In genomic region chr7:152759655-152760383, GRCh38 we compare ENCODE assay signal across 8 cellular contexts. TPM values are rescaled to one million over a fixed set of nuclear protein-coding genes. Genes with fewer than 3 reads are reported as not detected.
DNase-seq lines count a peak whose midpoint lies in the region; ATAC-seq, FAIRE-seq and TF ChIP-seq lines count a peak whose summit lies in the region.

TSS of gene ACTR3B (plus strand) at chr7:152759752. CDS start at chr7:152759883, 131 bp downstream.

- H3K36me3 ChIP-seq in DND-41 (ENCODE audit: insufficient read depth, low read length) (no peaks in the 10 kb centered on the region; the same call in 1 of the 2 replicates), HUES64 (ENCODE audit: insufficient read depth, low read length) (no peaks in the 10 kb centered on the region), neutrophil (no peaks in the 10 kb centered on the region), subcutaneous abdominal adipose tissue (ENCODE audit: control insufficient read depth in 5 of 5, insufficient read depth in 5 of 5, low read length in 5 of 5) (no peaks in the 10 kb centered on the region)

- peaks cover 15% of the 10 kb centered on the region for H3K79me2 ChIP-seq in DND-41 (ENCODE audit: insufficient read depth, low read length)

- H2AFZ ChIP-seq in DND-41 (ENCODE audit: low read depth, low read length), result peak within 1 kb of the TSS; percentile 100

- H3K9ac ChIP-seq in DND-41 (ENCODE audit: low read depth, low read length) (peak within 1 kb of the TSS; percentile 89), HUES64 (ENCODE audit: low read depth, low read length) (peak within 1 kb of the TSS; percentile 97), subcutaneous abdominal adipose tissue (ENCODE audit: low read length in 5 of 5) (peak within 1 kb of the TSS; percentile 73 to 87 (median 83))

- FAIRE-seq in frontal cortex (lab: Jason Lieb, UNC), result no peak

- no peaks in the 10 kb centered on the region for H4K20me1 ChIP-seq in DND-41 (ENCODE audit: insufficient read depth, low read length)

- TF ChIP-seq POLR2A in Raji (IDR thresholded peaks at IDR 0.05; ENCODE audit: insufficient read depth, low read depth, low read length), result peak; percentile 92

- peak; percentile 91 for ATAC-seq in DND-41 (ENCODE audit: insufficient read depth, low read depth)
- ATAC-seq in GM21423 (IDR thresholded peaks at IDR 0.05; ENCODE audit: unreplicated experiment), result peak; percentile 83

- DNase-seq in DND-41 (peak; percentile 86), frontal cortex (ENCODE audit: low spot score in 2 of 2) (peak; percentile 91 to 92)
- DNase-seq in activated naive CD4-positive, alpha-beta T cell treated with Interleukin-2 at 50 U/mL for 16 hours, result peak; percentile 88

- H3K27ac ChIP-seq in DND-41 (ENCODE audit: low read length), result peak within 1 kb of the TSS; percentile 83
- H3K27ac ChIP-seq in HUES64 (ENCODE audit: low read depth, low read length), result peak within 1 kb of the TSS; percentile 72
- peak within 1 kb of the TSS; percentile 85 for H3K27ac ChIP-seq in neutrophil
- peak within 1 kb of the TSS; percentile 77 for H3K27ac ChIP-seq in subcutaneous abdominal adipose tissue (ENCODE audit: low read depth, low read length)

- H3K9me3 ChIP-seq in DND-41 (ENCODE audit: insufficient read depth, low read length, severe bottlenecking) (no peaks in the 10 kb centered on the region), HUES64 (ENCODE audit: insufficient read depth, low read depth, low read length) (no peaks in the 10 kb centered on the region), neutrophil (no peaks in the 10 kb centered on the region), subcutaneous abdominal adipose tissue (ENCODE audit: control insufficient read depth in 5 of 5, low read length in 5 of 5) (peaks cover 0 to 4% (median 3%) of the 10 kb centered on the region in 5 donors)

- peak within 1 kb of the TSS; percentile 70 to 76 for H3K4me3 ChIP-seq in DND-41 (ENCODE audit: low read depth in 1 of 2, low read length in 2 of 2)
- peak within 1 kb of the TSS; percentile 87 for H3K4me3 ChIP-seq in HUES64 (ENCODE audit: low read length)
- H3K4me3 ChIP-seq in neutrophil (ENCODE audit: low read depth in 1 of 2, low read length in 1 of 2), result peak within 1 kb of the TSS; percentile 75 to 94
- peak within 1 kb of the TSS; percentile 80 to 92 (median 82) for H3K4me3 ChIP-seq in subcutaneous abdominal adipose tissue (ENCODE audit: low read depth in 1 of 5, low read length in 5 of 5)

- peaks cover 19% of the 10 kb centered on the region for H3K4me1 ChIP-seq in DND-41 (ENCODE audit: insufficient read depth, low read length)
- H3K4me1 ChIP-seq in HUES64 (ENCODE audit: insufficient read depth, low read length), result peaks cover 15% of the 10 kb centered on the region
- peaks cover 27 to 28% of the 10 kb centered on the region in 2 experiments for H3K4me1 ChIP-seq in neutrophil (ENCODE audit: control insufficient read depth in 1 of 2, insufficient read depth in 1 of 2, low read depth in 1 of 2, low read length in 1 of 2)
- peaks cover 6 to 21% (median 14%) of the 10 kb centered on the region in 5 donors for H3K4me1 ChIP-seq in subcutaneous abdominal adipose tissue (ENCODE audit: control insufficient read depth in 5 of 5, insufficient read depth in 5 of 5, low read length in 5 of 5)

- under 1% methylated on average over 92 of the region's 92 CpGs for WGBS in HUES64

- H3K27me3 ChIP-seq in DND-41 (ENCODE audit: insufficient read depth, low read length, poor library complexity) (no peaks in the 10 kb centered on the region), HUES64 (ENCODE audit: insufficient read depth, low read length) (no peaks in the 10 kb centered on the region), neutrophil (no peaks in the 10 kb centered on the region), subcutaneous abdominal adipose tissue (ENCODE audit: control insufficient read depth in 5 of 5, insufficient read depth in 4 of 5, low read length in 5 of 5) (no peaks in the 10 kb centered on the region)

- TF ChIP-seq CTCF in DND-41 (IDR thresholded peaks at IDR 0.05; ENCODE audit: borderline replicate concordance, extremely low read depth, low read length, poor library complexity, severe bottlenecking) (no peak), neutrophil (IDR thresholded peaks at IDR 0.05) (peak; percentile 36)

- H3K4me2 ChIP-seq in DND-41 (ENCODE audit: insufficient read depth, low read length), result peak within 1 kb of the TSS; percentile 80

RNA-seq across cellular contexts. Expression of gene ACTR3B, which starts in this region (rescaled TPM):
- polyA plus RNA-seq in HUES64 (2013, experiment 1 of 2), result 15.1 TPM
- 18.3 TPM for polyA plus RNA-seq in HUES64 (2013, experiment 2 of 2)
- total RNA-seq in frontal cortex, result 65.2 TPM

Comparison
In these comparisons a context has a peak if more than half of its experiments do, and no peak if none do; other contexts are left out.
1. Peak in every context shown above with its lines: DNase-seq, ATAC-seq, H3K4me3 ChIP-seq and H3K27ac ChIP-seq.